In the genomic region with DNA sequence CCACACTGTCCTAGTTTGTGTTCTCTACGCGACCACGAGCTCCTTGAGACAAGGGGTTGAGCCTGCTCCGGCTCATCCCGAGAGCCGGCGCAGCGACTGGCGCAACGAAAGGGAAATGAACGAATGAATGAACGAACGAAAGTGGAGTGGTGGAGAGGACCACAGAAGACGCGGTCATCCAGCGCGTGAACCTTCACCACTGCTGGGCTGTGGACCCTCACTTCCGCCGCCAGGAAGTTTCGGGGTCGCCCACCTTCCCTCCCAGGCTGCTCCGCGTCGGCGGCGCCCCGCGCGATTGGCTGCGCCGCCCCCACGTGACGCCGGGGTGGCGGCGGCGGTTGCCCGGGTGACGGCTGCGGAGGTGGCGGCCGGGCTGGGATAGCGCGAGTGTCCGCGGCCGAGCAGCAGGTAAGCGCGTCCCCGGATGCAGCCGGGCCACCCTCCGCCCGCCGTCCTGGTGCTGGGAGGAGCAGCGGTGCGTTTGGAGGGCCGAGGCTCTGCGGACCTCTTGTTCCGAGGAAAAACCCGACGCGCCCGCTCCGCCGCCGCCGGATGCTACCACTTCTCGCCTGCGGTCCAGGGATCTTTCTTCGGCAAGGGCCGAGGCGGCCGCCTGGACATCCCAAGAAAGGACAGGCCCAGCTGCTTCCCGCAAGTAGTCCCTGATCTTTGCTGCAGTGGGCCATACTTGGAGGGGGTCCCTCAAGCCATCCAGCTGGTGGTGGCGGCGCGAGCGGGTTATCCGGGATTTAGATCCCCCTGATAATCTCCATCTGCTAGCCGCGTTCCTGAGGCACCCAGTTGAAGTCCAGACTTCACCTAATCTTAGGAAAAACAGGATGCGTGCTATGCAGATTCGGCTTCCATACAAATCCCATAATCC, we compare ENCODE assay signal across 8 cellular contexts. TPM values are rescaled to one million over a fixed set of nuclear protein-coding genes. Genes with fewer than 3 reads are reported as not detected.
DNase-seq lines count a peak whose midpoint lies in the region; ATAC-seq, FAIRE-seq and TF ChIP-seq lines count a peak whose summit lies in the region.

A gene with protein sequence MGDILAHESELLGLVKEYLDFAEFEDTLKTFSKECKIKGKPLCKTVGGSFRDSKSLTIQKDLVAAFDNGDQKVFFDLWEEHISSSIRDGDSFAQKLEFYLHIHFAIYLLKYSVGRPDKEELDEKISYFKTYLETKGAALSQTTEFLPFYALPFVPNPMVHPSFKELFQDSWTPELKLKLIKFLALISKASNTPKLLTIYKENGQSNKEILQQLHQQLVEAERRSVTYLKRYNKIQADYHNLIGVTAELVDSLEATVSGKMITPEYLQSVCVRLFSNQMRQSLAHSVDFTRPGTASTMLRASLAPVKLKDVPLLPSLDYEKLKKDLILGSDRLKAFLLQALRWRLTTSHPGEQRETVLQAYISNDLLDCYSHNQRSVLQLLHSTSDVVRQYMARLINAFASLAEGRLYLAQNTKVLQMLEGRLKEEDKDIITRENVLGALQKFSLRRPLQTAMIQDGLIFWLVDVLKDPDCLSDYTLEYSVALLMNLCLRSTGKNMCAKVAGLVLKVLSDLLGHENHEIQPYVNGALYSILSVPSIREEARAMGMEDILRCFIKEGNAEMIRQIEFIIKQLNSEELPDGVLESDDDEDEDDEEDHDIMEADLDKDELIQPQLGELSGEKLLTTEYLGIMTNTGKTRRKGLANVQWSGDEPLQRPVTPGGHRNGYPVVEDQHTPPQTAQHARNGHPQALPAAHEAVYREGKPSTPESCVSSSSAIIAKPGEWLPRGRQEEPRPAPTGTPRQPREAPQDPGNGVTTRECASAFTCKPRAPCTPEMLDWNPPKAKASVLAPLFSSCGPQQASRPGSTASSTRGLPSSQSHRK (plus strand): TSS at position 341 of the 883 bp plus-strand sequence. CDS start 7,608 bp downstream, outside the sequence.

- H2AFZ ChIP-seq in hepatocyte = peak within 1 kb of the TSS; percentile 98

- peak; percentile 82 for DNase-seq in GM18507 (ENCODE audit: extremely low spot score, insufficient read length, low read depth)
- DNase-seq in NCI-H1436 treated with DMSO at 0.1 percent for 48 hours (lab: John Stamatoyannopoulos, UW) = peak; percentile 16
- DNase-seq in T1000 (lab: John Stamatoyannopoulos, UW) = peak; percentile 72
- no peak for DNase-seq in astrocyte of the cerebellum (ENCODE audit: low read depth)
- DNase-seq in hepatocyte (ENCODE audit: low spot score) = peak; percentile 90
- DNase-seq in retina = peak; percentile 95
- DNase-seq in GF-D8 (lab: John Stamatoyannopoulos, UW) = no peak

- peak within 1 kb of the TSS; percentile 80 for H3K4me3 ChIP-seq in astrocyte of the cerebellum (ENCODE audit: low read depth, low read length)
- peak within 1 kb of the TSS; percentile 68 for H3K4me3 ChIP-seq in hepatocyte

- ATAC-seq in HG02798 (IDR thresholded peaks at IDR 0.05; ENCODE audit: poor library complexity, unreplicated experiment) = peak; percentile 98

- in situ Hi-C loops in astrocyte of the cerebellum (cut with HindIII; ENCODE audit: low sequenced_read_pairs) = no loop called here

- FAIRE-seq in GM18507 (lab: Jason Lieb, UNC) = peak; percentile 89

- no peaks in the 10 kb centered on the region for H3K27me3 ChIP-seq in hepatocyte

- H3K79me2 ChIP-seq in hepatocyte = peaks cover 28% of the 10 kb centered on the region

- no peak for TF ChIP-seq CTCF in astrocyte of the cerebellum (IDR thresholded peaks at IDR 0.05; ENCODE audit: low read depth, low read length, missing control alignments)
- no peak for TF ChIP-seq CTCF in hepatocyte (IDR thresholded peaks at IDR 0.05; ENCODE audit: poor library complexity)

- H3K9me3 ChIP-seq in hepatocyte (ENCODE audit: low read depth) = no peaks in the 10 kb centered on the region

- no peaks in the 10 kb centered on the region for H3K36me3 ChIP-seq in hepatocyte (replicated peaks; ENCODE audit: insufficient read depth, low read depth)

- H3K27ac ChIP-seq in hepatocyte = peak within 1 kb of the TSS; percentile 82

- H3K4me1 ChIP-seq in hepatocyte (ENCODE audit: insufficient read depth) = peaks cover 7% of the 10 kb centered on the region

- H4K20me1 ChIP-seq in hepatocyte (ENCODE audit: insufficient read depth, poor library complexity, severe bottlenecking) = no peaks in the 10 kb centered on the region

- no peaks in the 10 kb centered on the region for H3K9me2 ChIP-seq in hepatocyte (replicated peaks; ENCODE audit: insufficient read depth)

- H3K4me2 ChIP-seq in hepatocyte = peak within 1 kb of the TSS; percentile 85

- WGBS in hepatocyte (ENCODE audit: low lambda C conversion rate, missing lambda C conversion rate) = 1% methylated on average over 72 of the region's 83 CpGs

RNA-seq across cellular contexts. Expression of the gene that starts here (rescaled TPM):
- total RNA-seq in hepatocyte = 14.6 and 22.5 TPM in 2 replicates
- 15.9 and 23.7 TPM in 2 replicates for polyA plus RNA-seq in hepatocyte

Comparison
In these comparisons a context has a peak if more than half of its experiments do, and no peak if none do; other contexts are left out.
1. DNase-seq: peak in GM18507 (single experiment), NCI-H1436 treated with DMSO at 0.1 percent for 48 hours (single experiment), T1000 (single experiment), hepatocyte (single experiment) and retina (single experiment); none in astrocyte of the cerebellum (single experiment) and GF-D8 (single experiment).